19 cellular contexts compared by ENCODE assay signal in the genomic region with DNA sequence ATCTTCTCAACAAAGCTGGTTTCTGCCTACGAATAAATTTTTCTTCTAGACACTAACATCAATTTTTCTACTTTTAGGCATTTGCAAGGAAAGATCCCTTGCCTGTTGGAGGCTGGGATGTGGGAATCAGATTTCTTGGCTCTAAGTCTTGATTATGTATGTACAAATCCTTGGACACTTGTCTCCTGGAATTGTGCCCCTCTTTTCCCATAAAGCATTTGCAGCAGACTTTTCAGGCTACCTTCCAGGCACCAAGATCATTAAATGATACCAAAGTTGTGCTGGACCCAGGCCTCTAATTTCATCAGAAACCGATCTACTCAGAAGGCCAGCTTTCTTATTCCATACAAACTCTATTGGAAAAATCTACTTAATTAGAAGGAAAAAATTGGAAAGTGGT.
A peak's percentile ranks its signal among the peaks of the same experiment; 100 is the strongest.
DNase-seq lines count a peak whose midpoint lies in the region; ATAC-seq and TF ChIP-seq lines count a peak whose summit lies in the region.
"Had no signal": no experiment of that assay in that cellular context is flagged by ENCODE, and none has a peak within 500 bp of the region (broad histone marks: within the 10 kb centered on the region; RNA-seq: fewer than 3 reads in every experiment).

No MANE protein-coding gene starts in this region.

- H3K4me3 ChIP-seq in AG10803 (ENCODE audit: low read length) (no peak overlapping the region), fibroblast of the aortic adventitia (ENCODE audit: low read depth, low read length) (no peak overlapping the region), OCI-LY7 (ENCODE audit: low read depth, low read length, poor library complexity, severe bottlenecking) (no peak overlapping the region)
- H3K4me3 ChIP-seq: GM23338 had no signal

- TF ChIP-seq CTCF in AG10803 (conservative IDR thresholded peaks at IDR 0.05; ENCODE audit: low read length) (no peak), fibroblast of the aortic adventitia (IDR thresholded peaks at IDR 0.05; ENCODE audit: insufficient read depth, low read length) (no peak), OCI-LY7 (conservative IDR thresholded peaks at IDR 0.05; ENCODE audit: low read length) (no peak), chondrocyte (IDR thresholded peaks at IDR 0.05) (no peak)

- no peaks in the 10 kb centered on the region for H3K27me3 Mint-ChIP-seq in chondrocyte (ENCODE audit: low read depth)
- H3K27me3 Mint-ChIP-seq: CD4-positive, alpha-beta memory T cell had no signal

- no peak overlapping the region for H3K27ac Mint-ChIP-seq in chondrocyte (ENCODE audit: unreplicated experiment)
- H3K27ac Mint-ChIP-seq: CD4-positive, alpha-beta memory T cell; GM23338; H9; HFFc6 had no signal

- no peaks in the 10 kb centered on the region for H4K20me1 ChIP-seq in OCI-LY7 (ENCODE audit: insufficient read depth, low read length)

- POLR2A ChIA-PET in OCI-LY7 (lab: Charles Lee): no interaction called here

- H3K36me3 Mint-ChIP-seq in chondrocyte (ENCODE audit: low read depth): no peaks in the 10 kb centered on the region
- H3K36me3 Mint-ChIP-seq: CD4-positive, alpha-beta memory T cell had no signal

- no peaks in the 10 kb centered on the region for H3K4me1 Mint-ChIP-seq in chondrocyte (ENCODE audit: low read depth)
- H3K4me1 Mint-ChIP-seq: CD4-positive, alpha-beta memory T cell; GM23338; H9 had no signal

- intact Hi-C loops in OCI-LY7 (cut with micrococcal nuclease; ENCODE audit: unreplicated experiment): no loop called here

- ATAC-seq in HG03460 (IDR thresholded peaks at IDR 0.05; ENCODE audit: unreplicated experiment) (no peak), HG03571 (IDR thresholded peaks at IDR 0.05; ENCODE audit: unreplicated experiment) (no peak)
- ATAC-seq: GM23338 had no signal

- peak; percentile 64 for DNase-seq in AG10803 (ENCODE audit: low read depth)
- DNase-seq in astrocyte of the hippocampus (ENCODE audit: low read depth, low spot score): peak; percentile 18
- peak; percentile 41 for DNase-seq in fibroblast of gingiva (ENCODE audit: low read depth)
- peak; percentile 63 for DNase-seq in fibroblast of the aortic adventitia (ENCODE audit: low read depth)
- no peak for DNase-seq in OCI-LY7 (ENCODE audit: low spot score)
- DNase-seq in chondrocyte (ENCODE audit: low spot score): no peak
- DNase-seq: C1 segment of cervical spinal cord; Calu3; CD4-positive, alpha-beta memory T cell; COR-L47; DMS53; DMS79 treated with DMSO at 0.1 percent for 48 hours; GF-D8; H9; HFFc6 had no signal

- H3K9me3 Mint-ChIP-seq in chondrocyte (ENCODE audit: low read depth): peaks cover 36% of the 10 kb centered on the region

- no TSS peak for BruUV-seq in OCI-LY7 (replicated peaks; lab: Mats Ljungman, UMichigan)

- no peak overlapping the region for H3K4me2 ChIP-seq in OCI-LY7 (ENCODE audit: low read length)
- H3K4me2 ChIP-seq: GM23338 had no signal

- H3K9me2 ChIP-seq in OCI-LY7 (ENCODE audit: insufficient read depth, low read length): no peaks in the 10 kb centered on the region

- CTCF ChIA-PET in OCI-LY7 (lab: Charles Lee; ENCODE audit: unreplicated experiment): no interaction called here

- no peak overlapping the region for H2AFZ ChIP-seq in OCI-LY7 (ENCODE audit: low read length)
- H2AFZ ChIP-seq: GM23338 had no signal

- no peak overlapping the region for H3K27ac ChIP-seq in OCI-LY7 (ENCODE audit: low read depth, low read length, poor library complexity, severe bottlenecking)
- H3K27ac ChIP-seq: 22Rv1 had no signal

- no peaks in the 10 kb centered on the region for H3K36me3 ChIP-seq in OCI-LY7 (ENCODE audit: insufficient read depth, low read length)

- no peak overlapping the region for H3K4me3 Mint-ChIP-seq in chondrocyte (ENCODE audit: unreplicated experiment)
- H3K4me3 Mint-ChIP-seq: CD4-positive, alpha-beta memory T cell; GM23338; H9; HFFc6 had no signal

- no peaks in the 10 kb centered on the region for H3K79me2 ChIP-seq in OCI-LY7 (ENCODE audit: insufficient read depth, low read depth, low read length)

- no peaks in the 10 kb centered on the region for H3K9me3 ChIP-seq in OCI-LY7 (ENCODE audit: low read length)

- no peaks in the 10 kb centered on the region for H3K4me1 ChIP-seq in OCI-LY7 (ENCODE audit: insufficient read depth, low read length, poor library complexity, severe bottlenecking)

Comparison
In these comparisons a context has a peak if more than half of its experiments do, and no peak if none do; other contexts are left out.
1. DNase-seq: peak in AG10803 (single experiment), astrocyte of the hippocampus (single experiment), fibroblast of gingiva (single experiment) and fibroblast of the aortic adventitia (single experiment); none in OCI-LY7 (single experiment) and chondrocyte (single experiment).